Comparison of ENCODE assay signal across 8 cellular contexts in the genomic region with DNA sequence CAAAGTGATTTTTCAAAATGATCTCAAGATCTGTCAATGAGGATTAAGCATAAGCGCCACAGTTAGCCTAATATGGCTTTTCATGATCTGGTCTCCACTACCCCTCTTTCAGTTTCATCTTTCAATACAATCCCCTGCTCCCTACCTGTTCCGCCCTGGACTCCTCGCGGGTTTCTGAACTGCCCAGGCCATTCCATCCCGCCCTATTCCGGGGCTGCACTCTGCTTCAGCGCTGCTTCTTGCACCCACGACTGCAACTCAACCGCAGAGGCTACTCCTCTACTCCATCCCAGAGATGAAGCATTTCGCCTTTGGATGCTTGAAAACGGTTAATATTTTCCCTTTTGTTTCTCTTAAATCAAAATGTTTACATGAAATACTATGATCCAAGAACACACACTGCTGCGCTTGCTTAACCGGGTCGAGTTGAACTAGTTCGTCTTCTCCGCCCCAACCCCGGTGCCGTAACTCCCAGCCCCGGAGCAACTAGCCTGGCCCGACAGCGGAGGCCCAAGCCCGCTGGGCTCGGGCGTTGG. TPM values are rescaled to one million over a fixed set of nuclear protein-coding genes. Genes with fewer than 3 reads are reported as not detected.
DNase-seq lines count a peak whose midpoint lies in the region; ATAC-seq and TF ChIP-seq lines count a peak whose summit lies in the region.

No MANE protein-coding gene starts in this region.

- peak; percentile 44 for DNase-seq in 8988T
- DNase-seq in GM12865 (ENCODE audit: low read depth), result peak; percentile 74
- peak; percentile 63 to 74 for DNase-seq in NOMO-1 (lab: John Stamatoyannopoulos, UW; ENCODE audit: unreplicated experiment in 2 of 2)
- DNase-seq in cerebellum (ENCODE audit: low spot score), result peak; percentile 43
- DNase-seq in lower lobe of right lung, result no peak
- no peak for DNase-seq in type B pancreatic cell (ENCODE audit: extremely low spot score, unreplicated experiment)
- no peak for DNase-seq in SKM-1 treated with dmso at 0.1 percent for 144 hours (lab: John Stamatoyannopoulos, UW; ENCODE audit: unreplicated experiment)

- peaks cover 9% of the 10 kb centered on the region for H3K36me3 Mint-ChIP-seq in type B pancreatic cell

- no peaks in the 10 kb centered on the region for H3K27me3 Mint-ChIP-seq in type B pancreatic cell

- peak overlapping the region; percentile 96 for H3K27ac ChIP-seq in lower lobe of right lung

- peaks cover 44% of the 10 kb centered on the region for H3K4me1 ChIP-seq in lower lobe of right lung

- TF ChIP-seq CTCF in GM12865 (IDR thresholded peaks at IDR 0.05; ENCODE audit: insufficient read depth, low read depth, low read length, missing control alignments) (no peak), lower lobe of right lung (IDR thresholded peaks at IDR 0.05) (no peak), type B pancreatic cell (conservative IDR thresholded peaks at IDR 0.05) (no peak)

- peak overlapping the region; percentile 89 for H3K27ac Mint-ChIP-seq in type B pancreatic cell

- no peaks in the 10 kb centered on the region for H3K36me3 ChIP-seq in lower lobe of right lung

- intact Hi-C loops in lower lobe of right lung (cut with DNase I), result no loop called here

- peaks cover 28% of the 10 kb centered on the region for H3K4me1 Mint-ChIP-seq in type B pancreatic cell (ENCODE audit: unreplicated experiment)

- ATAC-seq in HG02943 (IDR thresholded peaks at IDR 0.05; ENCODE audit: low read depth, unreplicated experiment) (peak; percentile 24), lower lobe of right lung (peak; percentile 38 to 47)

- H3K27me3 ChIP-seq in lower lobe of right lung (ENCODE audit: low read depth), result no peaks in the 10 kb centered on the region

- H3K4me3 ChIP-seq in GM12865 (ENCODE audit: low read depth, low read length), result peak overlapping the region; percentile 66
- H3K4me3 ChIP-seq in lower lobe of right lung, result peak overlapping the region; percentile 84

- no peaks in the 10 kb centered on the region for H3K9me3 Mint-ChIP-seq in type B pancreatic cell

- peak overlapping the region; percentile 96 for H3K4me3 Mint-ChIP-seq in type B pancreatic cell

- no peaks in the 10 kb centered on the region for H3K9me3 ChIP-seq in lower lobe of right lung

RNA-seq across cellular contexts. Expression of a gene that starts 0.7 kb away (rescaled TPM):
- 24.5 TPM for total RNA-seq in cerebellum
- total RNA-seq in lower lobe of right lung, result 33.0 TPM
- total RNA-seq in type B pancreatic cell (ENCODE audit: low replicate concordance), result 24.4 and 31.1 TPM in 2 replicates

Comparison
In these comparisons a context has a peak if more than half of its experiments do, and no peak if none do; other contexts are left out.
1. DNase-seq: peak in 8988T (single experiment), GM12865 (single experiment), NOMO-1 (2 of 2) and cerebellum (single experiment); none in lower lobe of right lung (single experiment), type B pancreatic cell (single experiment) and SKM-1 treated with dmso at 0.1 percent for 144 hours (single experiment).